Comparison of ENCODE assay signal across 9 cellular contexts in genomic region chr7:51053194-51053925, GRCh38.
"Had no signal": no experiment of that assay in that cellular context is flagged by ENCODE, and none has a peak within 500 bp of the region (broad histone marks: within the 10 kb centered on the region; RNA-seq: fewer than 3 reads in every experiment).

No MANE protein-coding gene starts in this region.

- H3K9me3 Mint-ChIP-seq: IgD-negative memory B cell had no signal

- FAIRE-seq: HepG2, HTR-8/SVneo, K562 had no signal

- DNase-seq: IMR-90, KBM-7, KG1 had no signal

- H3K4me3 Mint-ChIP-seq: IgD-negative memory B cell had no signal

- H3K27ac Mint-ChIP-seq: IgD-negative memory B cell had no signal

- H3K27me3 Mint-ChIP-seq: IgD-negative memory B cell had no signal

- H3K4me3 ChIP-seq: K562 had no signal

- H3K27ac ChIP-seq: HL-60, KMS-11 had no signal

- ATAC-seq: HepG2, K562 had no signal

- H3K36me3 Mint-ChIP-seq: IgD-negative memory B cell had no signal

- H3K4me1 Mint-ChIP-seq: IgD-negative memory B cell had no signal
